8 cellular contexts compared by ENCODE assay signal in genomic region chr1:204080163-204080903, GRCh38. TPM values are rescaled to one million over a fixed set of nuclear protein-coding genes. Genes with fewer than 3 reads are reported as not detected.
DNase-seq lines count a peak whose midpoint lies in the region; ATAC-seq and TF ChIP-seq lines count a peak whose summit lies in the region.

No MANE protein-coding gene starts in this region.

- WGBS in suprapubic skin = 27% methylated on average over 3 of the region's 8 CpGs

- TF ChIP-seq EP300 in suprapubic skin (IDR thresholded peaks at IDR 0.05) = no peak

- peak overlapping the region; percentile 17 for H3K4me3 ChIP-seq in suprapubic skin

- H3K4me1 ChIP-seq in suprapubic skin = peaks cover 91% of the 10 kb centered on the region

- no peaks in the 10 kb centered on the region for H3K9me3 Mint-ChIP-seq in brain
- H3K9me3 Mint-ChIP-seq in activated T-helper 17 cell treated with anti-CD3 and anti-CD28 coated beads, Interleukin-2, amount 50 U/mL, for 72 hours = no peaks in the 10 kb centered on the region

- no peak for TF ChIP-seq POLR2A in suprapubic skin (IDR thresholded peaks at IDR 0.05)

- H3K36me3 Mint-ChIP-seq in brain = no peaks in the 10 kb centered on the region
- no peaks in the 10 kb centered on the region for H3K36me3 Mint-ChIP-seq in activated T-helper 17 cell treated with anti-CD3 and anti-CD28 coated beads, Interleukin-2, amount 50 U/mL, for 72 hours (ENCODE audit: low read depth)

- no peaks in the 10 kb centered on the region for H3K27me3 ChIP-seq in suprapubic skin

- peak overlapping the region in 3 of 5 experiments; percentile 61 to 84 (median 76) for H3K27ac Mint-ChIP-seq in brain
- no peak overlapping the region for H3K27ac Mint-ChIP-seq in activated T-helper 17 cell treated with anti-CD3 and anti-CD28 coated beads, Interleukin-2, amount 50 U/mL, for 72 hours

- H3K36me3 ChIP-seq in suprapubic skin = no peaks in the 10 kb centered on the region

- peaks cover 53% of the 10 kb centered on the region for H3K27me3 Mint-ChIP-seq in brain
- H3K27me3 Mint-ChIP-seq in activated T-helper 17 cell treated with anti-CD3 and anti-CD28 coated beads, Interleukin-2, amount 50 U/mL, for 72 hours = peaks cover 20% of the 10 kb centered on the region

- H3K4me3 Mint-ChIP-seq in brain = peak overlapping the region in 2 of 5 experiments; percentile 23 to 32
- no peak overlapping the region for H3K4me3 Mint-ChIP-seq in activated T-helper 17 cell treated with anti-CD3 and anti-CD28 coated beads, Interleukin-2, amount 50 U/mL, for 72 hours

- H3K27ac ChIP-seq in suprapubic skin = peak overlapping the region; percentile 76

- peak; percentile 27 for DNase-seq in DMS 273 treated with DMSO at 0.1 percent for 48 hours (lab: John Stamatoyannopoulos, UW)
- DNase-seq in NCI-H1694 treated with DMSO at 0.1 percent for 48 hours (lab: John Stamatoyannopoulos, UW) = peak; percentile 31
- peak; percentile 99 for DNase-seq in islet precursor cell
- DNase-seq in suprapubic skin (ENCODE audit: low spot score in 2 of 2) = peak in 1 of 2 donors; percentile 81
- DNase-seq in activated CD8-positive, alpha-beta memory T cell treated with anti-CD3 and anti-CD28 coated beads, Interleukin-2, amount 50 U/mL, for 4 hours = no peak

- peaks cover 93% of the 10 kb centered on the region for H3K4me1 Mint-ChIP-seq in brain
- H3K4me1 Mint-ChIP-seq in activated T-helper 17 cell treated with anti-CD3 and anti-CD28 coated beads, Interleukin-2, amount 50 U/mL, for 72 hours = no peaks in the 10 kb centered on the region

- H3K9me3 ChIP-seq in suprapubic skin = no peaks in the 10 kb centered on the region

- no peak for TF ChIP-seq CTCF in brain (conservative IDR thresholded peaks at IDR 0.05)
- no peak for TF ChIP-seq CTCF in suprapubic skin (IDR thresholded peaks at IDR 0.05)

- no peak for ATAC-seq in activated T-helper 17 cell treated with anti-CD3 and anti-CD28 coated beads, Interleukin-2, amount 50 U/mL, for 72 hours (replicated peaks)
- no peak for ATAC-seq in HG03139 (IDR thresholded peaks at IDR 0.05; ENCODE audit: unreplicated experiment)

RNA-seq across cellular contexts. Expression of gene SOX13, which starts 7.4 kb away (rescaled TPM):
- 70.2 TPM for polyA plus RNA-seq in brain (ENCODE audit: insufficient read depth, low read depth, low replicate concordance)
- 10 to 100 TPM; 10.1 to 20.6 (median 15.6) TPM for total RNA-seq in suprapubic skin
- 1 to 10 TPM in 1 of 2 donors, under 1 TPM in 1; 0.35 to 4.1 TPM for total RNA-seq in activated T-helper 17 cell treated with anti-CD3 and anti-CD28 coated beads, Interleukin-2, amount 50 U/mL, for 72 hours
